2 cellular contexts compared by ENCODE assay signal in the genomic region with DNA sequence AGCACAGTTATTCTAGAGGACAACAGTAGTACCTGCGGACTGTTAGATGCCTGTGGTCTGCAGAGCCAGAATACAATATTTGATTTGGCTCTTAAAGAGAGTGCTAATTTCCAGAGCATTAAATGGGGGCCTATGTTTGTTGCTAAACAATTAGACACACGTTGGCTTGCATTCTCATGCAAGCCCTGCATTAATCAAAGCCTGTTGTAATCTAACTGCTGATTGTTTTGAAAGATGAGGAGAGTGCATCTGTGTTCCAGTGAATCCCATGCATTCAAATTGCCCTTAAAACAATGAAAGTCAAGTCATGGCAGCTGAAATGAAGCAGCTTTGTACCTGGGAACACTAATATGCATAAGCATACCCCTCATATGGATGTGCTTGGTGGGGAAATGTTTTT.
TF ChIP-seq lines count a peak whose summit lies in the region.

No MANE protein-coding gene starts in this region.

TF ChIP-seq in IMR-90, 13 proteins besides CTCF, POLR2A, EP300 and RAD21 (continued from another document):
- TF ChIP-seq, protein P1, sequence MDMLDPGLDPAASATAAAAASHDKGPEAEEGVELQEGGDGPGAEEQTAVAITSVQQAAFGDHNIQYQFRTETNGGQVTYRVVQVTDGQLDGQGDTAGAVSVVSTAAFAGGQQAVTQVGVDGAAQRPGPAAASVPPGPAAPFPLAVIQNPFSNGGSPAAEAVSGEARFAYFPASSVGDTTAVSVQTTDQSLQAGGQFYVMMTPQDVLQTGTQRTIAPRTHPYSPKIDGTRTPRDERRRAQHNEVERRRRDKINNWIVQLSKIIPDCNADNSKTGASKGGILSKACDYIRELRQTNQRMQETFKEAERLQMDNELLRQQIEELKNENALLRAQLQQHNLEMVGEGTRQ (IDR thresholded peaks at IDR 0.05; ENCODE audit: low read depth, low read length), result no peak
- TF ChIP-seq MXI1 (IDR thresholded peaks at IDR 0.05; ENCODE audit: borderline replicate concordance, low read depth, low read length) (no peak), NFE2L2 (IDR thresholded peaks at IDR 0.05; ENCODE audit: low read depth, low read length) (no peak), MAFK (IDR thresholded peaks at IDR 0.05; ENCODE audit: low read depth, low read length) (no peak), RFX5 (IDR thresholded peaks at IDR 0.05; ENCODE audit: low read depth, low read length) (no peak)
- TF ChIP-seq, protein P2, sequence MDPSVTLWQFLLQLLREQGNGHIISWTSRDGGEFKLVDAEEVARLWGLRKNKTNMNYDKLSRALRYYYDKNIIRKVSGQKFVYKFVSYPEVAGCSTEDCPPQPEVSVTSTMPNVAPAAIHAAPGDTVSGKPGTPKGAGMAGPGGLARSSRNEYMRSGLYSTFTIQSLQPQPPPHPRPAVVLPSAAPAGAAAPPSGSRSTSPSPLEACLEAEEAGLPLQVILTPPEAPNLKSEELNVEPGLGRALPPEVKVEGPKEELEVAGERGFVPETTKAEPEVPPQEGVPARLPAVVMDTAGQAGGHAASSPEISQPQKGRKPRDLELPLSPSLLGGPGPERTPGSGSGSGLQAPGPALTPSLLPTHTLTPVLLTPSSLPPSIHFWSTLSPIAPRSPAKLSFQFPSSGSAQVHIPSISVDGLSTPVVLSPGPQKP (IDR thresholded peaks at IDR 0.05; ENCODE audit: borderline replicate concordance, low read depth, low read length), result no peak

TF ChIP-seq in SK-N-SH, 30 proteins besides CTCF, POLR2A, EP300 and RAD21 (continued from another document):
- TF ChIP-seq FOSL2 (IDR thresholded peaks at IDR 0.05; ENCODE audit: borderline replicate concordance, low read depth), result no peak
- TF ChIP-seq ELF1 (IDR thresholded peaks at IDR 0.05), result no peak
- TF ChIP-seq, protein P3, sequence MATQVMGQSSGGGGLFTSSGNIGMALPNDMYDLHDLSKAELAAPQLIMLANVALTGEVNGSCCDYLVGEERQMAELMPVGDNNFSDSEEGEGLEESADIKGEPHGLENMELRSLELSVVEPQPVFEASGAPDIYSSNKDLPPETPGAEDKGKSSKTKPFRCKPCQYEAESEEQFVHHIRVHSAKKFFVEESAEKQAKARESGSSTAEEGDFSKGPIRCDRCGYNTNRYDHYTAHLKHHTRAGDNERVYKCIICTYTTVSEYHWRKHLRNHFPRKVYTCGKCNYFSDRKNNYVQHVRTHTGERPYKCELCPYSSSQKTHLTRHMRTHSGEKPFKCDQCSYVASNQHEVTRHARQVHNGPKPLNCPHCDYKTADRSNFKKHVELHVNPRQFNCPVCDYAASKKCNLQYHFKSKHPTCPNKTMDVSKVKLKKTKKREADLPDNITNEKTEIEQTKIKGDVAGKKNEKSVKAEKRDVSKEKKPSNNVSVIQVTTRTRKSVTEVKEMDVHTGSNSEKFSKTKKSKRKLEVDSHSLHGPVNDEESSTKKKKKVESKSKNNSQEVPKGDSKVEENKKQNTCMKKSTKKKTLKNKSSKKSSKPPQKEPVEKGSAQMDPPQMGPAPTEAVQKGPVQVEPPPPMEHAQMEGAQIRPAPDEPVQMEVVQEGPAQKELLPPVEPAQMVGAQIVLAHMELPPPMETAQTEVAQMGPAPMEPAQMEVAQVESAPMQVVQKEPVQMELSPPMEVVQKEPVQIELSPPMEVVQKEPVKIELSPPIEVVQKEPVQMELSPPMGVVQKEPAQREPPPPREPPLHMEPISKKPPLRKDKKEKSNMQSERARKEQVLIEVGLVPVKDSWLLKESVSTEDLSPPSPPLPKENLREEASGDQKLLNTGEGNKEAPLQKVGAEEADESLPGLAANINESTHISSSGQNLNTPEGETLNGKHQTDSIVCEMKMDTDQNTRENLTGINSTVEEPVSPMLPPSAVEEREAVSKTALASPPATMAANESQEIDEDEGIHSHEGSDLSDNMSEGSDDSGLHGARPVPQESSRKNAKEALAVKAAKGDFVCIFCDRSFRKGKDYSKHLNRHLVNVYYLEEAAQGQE (IDR thresholded peaks at IDR 0.05; ENCODE audit: low read depth, low read length), result no peak
- TF ChIP-seq, protein P4, sequence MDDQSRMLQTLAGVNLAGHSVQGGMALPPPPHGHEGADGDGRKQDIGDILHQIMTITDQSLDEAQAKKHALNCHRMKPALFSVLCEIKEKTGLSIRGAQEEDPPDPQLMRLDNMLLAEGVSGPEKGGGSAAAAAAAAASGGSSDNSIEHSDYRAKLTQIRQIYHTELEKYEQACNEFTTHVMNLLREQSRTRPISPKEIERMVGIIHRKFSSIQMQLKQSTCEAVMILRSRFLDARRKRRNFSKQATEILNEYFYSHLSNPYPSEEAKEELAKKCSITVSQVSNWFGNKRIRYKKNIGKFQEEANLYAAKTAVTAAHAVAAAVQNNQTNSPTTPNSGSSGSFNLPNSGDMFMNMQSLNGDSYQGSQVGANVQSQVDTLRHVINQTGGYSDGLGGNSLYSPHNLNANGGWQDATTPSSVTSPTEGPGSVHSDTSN (IDR thresholded peaks at IDR 0.05), result no peak
- TF ChIP-seq RFX5 (IDR thresholded peaks at IDR 0.05; ENCODE audit: low read length), result no peak
- TF ChIP-seq JUND (IDR thresholded peaks at IDR 0.05), result no peak
- no peak for TF ChIP-seq SMC3 (IDR thresholded peaks at IDR 0.05; ENCODE audit: low read depth, low read length)
- no peak for TF ChIP-seq FOXJ3 (CRISPR knock-in tag; IDR thresholded peaks at IDR 0.05)
- TF ChIP-seq RCOR1 (IDR thresholded peaks at IDR 0.05; ENCODE audit: low read length), result no peak
- TF ChIP-seq CHD2 (IDR thresholded peaks at IDR 0.05; ENCODE audit: low read length, partially characterized antibody), result no peak
- no peak for TF ChIP-seq TEAD4 (IDR thresholded peaks at IDR 0.05; ENCODE audit: borderline replicate concordance, insufficient read depth)
- TF ChIP-seq POLR2AphosphoS5 (IDR thresholded peaks at IDR 0.05; ENCODE audit: low read depth, low read length), result no peak
- TF ChIP-seq FOXM1 (IDR thresholded peaks at IDR 0.05; ENCODE audit: low read depth), result no peak
- no peak for TF ChIP-seq TAF1 (IDR thresholded peaks at IDR 0.05; ENCODE audit: borderline replicate concordance, low read depth, low read length)
- TF ChIP-seq, protein P5, sequence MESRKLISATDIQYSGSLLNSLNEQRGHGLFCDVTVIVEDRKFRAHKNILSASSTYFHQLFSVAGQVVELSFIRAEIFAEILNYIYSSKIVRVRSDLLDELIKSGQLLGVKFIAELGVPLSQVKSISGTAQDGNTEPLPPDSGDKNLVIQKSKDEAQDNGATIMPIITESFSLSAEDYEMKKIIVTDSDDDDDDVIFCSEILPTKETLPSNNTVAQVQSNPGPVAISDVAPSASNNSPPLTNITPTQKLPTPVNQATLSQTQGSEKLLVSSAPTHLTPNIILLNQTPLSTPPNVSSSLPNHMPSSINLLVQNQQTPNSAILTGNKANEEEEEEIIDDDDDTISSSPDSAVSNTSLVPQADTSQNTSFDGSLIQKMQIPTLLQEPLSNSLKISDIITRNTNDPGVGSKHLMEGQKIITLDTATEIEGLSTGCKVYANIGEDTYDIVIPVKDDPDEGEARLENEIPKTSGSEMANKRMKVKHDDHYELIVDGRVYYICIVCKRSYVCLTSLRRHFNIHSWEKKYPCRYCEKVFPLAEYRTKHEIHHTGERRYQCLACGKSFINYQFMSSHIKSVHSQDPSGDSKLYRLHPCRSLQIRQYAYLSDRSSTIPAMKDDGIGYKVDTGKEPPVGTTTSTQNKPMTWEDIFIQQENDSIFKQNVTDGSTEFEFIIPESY (IDR thresholded peaks at IDR 0.05; ENCODE audit: borderline replicate concordance, low read depth), result no peak
